22 cellular contexts compared by ENCODE assay signal in genomic region chr12:24278832-24279231, GRCh38.
DNase-seq lines count a peak whose midpoint lies in the region; ATAC-seq and TF ChIP-seq lines count a peak whose summit lies in the region.
"Had no signal": no experiment of that assay in that cellular context is flagged by ENCODE, and none has a peak within 500 bp of the region (broad histone marks: within the 10 kb centered on the region; RNA-seq: fewer than 3 reads in every experiment).

No MANE protein-coding gene starts in this region.

- no peaks in the 10 kb centered on the region for H4K20me1 ChIP-seq in SK-N-SH (ENCODE audit: insufficient read depth)
- H4K20me1 ChIP-seq: BLaER1 treated with 17β-estradiol and CSF1 and Interleukin-3, amounts not matched to agents 10 nM and 100 nM had no signal

- in situ Hi-C loops in astrocyte of the spinal cord (cut with HindIII; ENCODE audit: low sequenced_read_pairs), result no loop called here

- no peaks in the 10 kb centered on the region for H3K79me2 ChIP-seq in SK-N-SH (ENCODE audit: insufficient read depth)

- no peak overlapping the region for H3K9ac ChIP-seq in SK-N-SH
- H3K9ac ChIP-seq: BLaER1 treated with 17β-estradiol and CSF1 and Interleukin-3, amounts not matched to agents 10 nM and 100 nM had no signal

- H3K4me2 ChIP-seq in SK-N-SH, result no peak overlapping the region
- H3K4me2 ChIP-seq: BLaER1 treated with 17β-estradiol and CSF1 and Interleukin-3, amounts not matched to agents 10 nM and 100 nM had no signal

- H3K36me3 ChIP-seq in SK-N-SH (replicated peaks in 1 of 2; ENCODE audit: control insufficient read depth in 1 of 2, insufficient read depth in 2 of 2, low read length in 1 of 2) (no peaks in the 10 kb centered on the region), MG63 (no peaks in the 10 kb centered on the region)
- H3K36me3 ChIP-seq: BLaER1 treated with 17β-estradiol and CSF1 and Interleukin-3, amounts not matched to agents 10 nM and 100 nM; Peyer's patch had no signal

- no peak for TF ChIP-seq RAD21 in SK-N-SH (IDR thresholded peaks at IDR 0.05; ENCODE audit: low read length)

- H3K9me3 Mint-ChIP-seq in type B pancreatic cell, result peaks cover 3% of the 10 kb centered on the region

- peak; percentile 26 for TF ChIP-seq CTCF in SK-N-SH (IDR thresholded peaks at IDR 0.05)
- TF ChIP-seq CTCF in astrocyte of the spinal cord (IDR thresholded peaks at IDR 0.05; ENCODE audit: low read depth, low read length), result peak; percentile 4
- peak; percentile 13 for TF ChIP-seq CTCF in fibroblast of villous mesenchyme (IDR thresholded peaks at IDR 0.05; ENCODE audit: insufficient read depth, low read depth, low read length)
- TF ChIP-seq CTCF in type B pancreatic cell (conservative IDR thresholded peaks at IDR 0.05), result peak; percentile 38

- TF ChIP-seq EP300 in SK-N-SH (IDR thresholded peaks at IDR 0.05; ENCODE audit: borderline replicate concordance in 1 of 2, low read depth in 1 of 2, low read length in 1 of 2), result no peak

- H3K27ac Mint-ChIP-seq in type B pancreatic cell, result no peak overlapping the region

- no peak for ATAC-seq in SK-N-SH treated with all-trans-retinoic acid at 6 μM for 48 hours
- no peak for ATAC-seq in HG02571 (IDR thresholded peaks at IDR 0.05; ENCODE audit: unreplicated experiment)
- ATAC-seq: GM12878, HepG2 had no signal

- no peaks in the 10 kb centered on the region for H3K9me2 ChIP-seq in SK-N-SH

- peaks cover 3% of the 10 kb centered on the region for H3K36me3 Mint-ChIP-seq in type B pancreatic cell

- H3K4me3 Mint-ChIP-seq in type B pancreatic cell, result no peak overlapping the region

- POLR2A ChIA-PET in SK-N-SH (lab: Yijun Ruan, JAX), result no interaction called here

- no peaks in the 10 kb centered on the region for H3K4me1 ChIP-seq in SK-N-SH (ENCODE audit: control insufficient read depth in 1 of 2, insufficient read depth in 2 of 2, low read depth in 1 of 2, low read length in 1 of 2)
- H3K4me1 ChIP-seq: BLaER1 treated with 17β-estradiol and CSF1 and Interleukin-3, amounts not matched to agents 10 nM and 100 nM; Peyer's patch had no signal

- no peak overlapping the region for H2AFZ ChIP-seq in SK-N-SH (ENCODE audit: low read depth)

- CTCF ChIA-PET in SK-N-SH (lab: Yijun Ruan, JAX), result interaction anchor here (1.1 kb wide), 1 partner anchor 12 kb away, joined by 3 read pairs; no protein-coding TSS in a partner anchor

- no peaks in the 10 kb centered on the region for H3K27me3 Mint-ChIP-seq in type B pancreatic cell

- H3K27ac ChIP-seq in SK-N-SH (ENCODE audit: low read depth in 2 of 2, low read length in 1 of 2), result no peak overlapping the region
- H3K27ac ChIP-seq: 22Rv1; BLaER1 treated with 17β-estradiol and CSF1 and Interleukin-3, amounts not matched to agents 10 nM and 100 nM; HL-60; Peyer's patch had no signal

- no peaks in the 10 kb centered on the region for H3F3A ChIP-seq in SK-N-SH (replicated peaks; ENCODE audit: insufficient read depth)

- H3K4me1 Mint-ChIP-seq in type B pancreatic cell (ENCODE audit: unreplicated experiment), result no peaks in the 10 kb centered on the region

- no peak overlapping the region for H3K4me3 ChIP-seq in SK-N-SH (ENCODE audit: low read depth in 2 of 2, low read length in 1 of 2)
- H3K4me3 ChIP-seq in astrocyte of the spinal cord (ENCODE audit: low read depth, low read length), result no peak overlapping the region
- H3K4me3 ChIP-seq in fibroblast of villous mesenchyme (ENCODE audit: low read depth, low read length), result no peak overlapping the region
- H3K4me3 ChIP-seq in MG63, result no peak overlapping the region
- H3K4me3 ChIP-seq: BLaER1 treated with 17β-estradiol and CSF1 and Interleukin-3, amounts not matched to agents 10 nM and 100 nM; GM12878; Peyer's patch had no signal

- H3K9me3 ChIP-seq in SK-N-SH (0 out of 2 replicates have a peak, but pooled peaks cover 3% of the 10 kb centered on the region), MG63 (no peaks in the 10 kb centered on the region)
- H3K9me3 ChIP-seq: BLaER1 treated with 17β-estradiol and CSF1 and Interleukin-3, amounts not matched to agents 10 nM and 100 nM; Peyer's patch had no signal

- H3K27me3 ChIP-seq in SK-N-SH (ENCODE audit: insufficient read depth) (no peaks in the 10 kb centered on the region), MG63 (no peaks in the 10 kb centered on the region)
- H3K27me3 ChIP-seq: BLaER1 treated with 17β-estradiol and CSF1 and Interleukin-3, amounts not matched to agents 10 nM and 100 nM; Peyer's patch had no signal

- no peak for DNase-seq in SK-N-SH
- DNase-seq in astrocyte of the spinal cord (ENCODE audit: low read depth, low spot score), result no peak
- no peak for DNase-seq in fibroblast of villous mesenchyme (ENCODE audit: low read depth)
- no peak for DNase-seq in type B pancreatic cell (ENCODE audit: extremely low spot score, unreplicated experiment)
- no peak for DNase-seq in occipital lobe (lab: John Stamatoyannopoulos, UW)
- DNase-seq in MG63, result no peak
- DNase-seq: H7, KBM-7, NCI-H1092 treated with DMSO at 0.1 percent for 48 hours, NCI-H1436 treated with DMSO at 0.1 percent for 48 hours, NCI-H2029, NCI-H2227 treated with DMSO at 0.1 percent for 48 hours, NCI-H510A, NCI-H748 treated with DMSO at 0.1 percent for 48 hours, Peyer's patch had no signal

TF ChIP-seq in SK-N-SH, 30 proteins besides CTCF, POLR2A, EP300 and RAD21 (continues in another document):
- no peak for TF ChIP-seq CHD2 (IDR thresholded peaks at IDR 0.05; ENCODE audit: low read length, partially characterized antibody)
- no peak for TF ChIP-seq FOXJ3 (CRISPR knock-in tag; IDR thresholded peaks at IDR 0.05)
- no peak for TF ChIP-seq RCOR1 (IDR thresholded peaks at IDR 0.05; ENCODE audit: low read length)
- TF ChIP-seq SIN3A (IDR thresholded peaks at IDR 0.05; ENCODE audit: borderline replicate concordance, low read depth, low read length), result no peak
- TF ChIP-seq ZBTB33 (IDR thresholded peaks at IDR 0.05; ENCODE audit: borderline replicate concordance, low read depth), result no peak
- no peak for TF ChIP-seq FOXM1 (IDR thresholded peaks at IDR 0.05; ENCODE audit: low read depth)
- no peak for TF ChIP-seq MXI1 (IDR thresholded peaks at IDR 0.05; ENCODE audit: low read depth, low read length)
- TF ChIP-seq IRF3 (IDR thresholded peaks at IDR 0.05; ENCODE audit: low read depth, low read length), result no peak

TF ChIP-seq in SK-N-SH treated with all-trans-retinoic acid at 6 μM for 48 hours, 23 proteins besides CTCF, POLR2A, EP300 and RAD21:
- TF ChIP-seq CSDC2 (CRISPR knock-in tag; IDR thresholded peaks at IDR 0.05) (no peak), ZNF70 (CRISPR knock-in tag; IDR thresholded peaks at IDR 0.05) (no peak), ZFP3 (CRISPR knock-in tag; IDR thresholded peaks at IDR 0.05) (no peak), PPARA (CRISPR knock-in tag; IDR thresholded peaks at IDR 0.05; ENCODE audit: borderline replicate concordance) (no peak), PATZ1 (CRISPR knock-in tag; IDR thresholded peaks at IDR 0.05; ENCODE audit: borderline replicate concordance) (no peak), ARNTL (CRISPR knock-in tag; IDR thresholded peaks at IDR 0.05; ENCODE audit: borderline replicate concordance, low read depth) (no peak), BACH2 (CRISPR knock-in tag; IDR thresholded peaks at IDR 0.05; ENCODE audit: borderline replicate concordance) (no peak), CREB5 (CRISPR knock-in tag; IDR thresholded peaks at IDR 0.05; ENCODE audit: low read depth) (no peak)
